Comparison of ENCODE assay signal across 8 cellular contexts in the genomic region with DNA sequence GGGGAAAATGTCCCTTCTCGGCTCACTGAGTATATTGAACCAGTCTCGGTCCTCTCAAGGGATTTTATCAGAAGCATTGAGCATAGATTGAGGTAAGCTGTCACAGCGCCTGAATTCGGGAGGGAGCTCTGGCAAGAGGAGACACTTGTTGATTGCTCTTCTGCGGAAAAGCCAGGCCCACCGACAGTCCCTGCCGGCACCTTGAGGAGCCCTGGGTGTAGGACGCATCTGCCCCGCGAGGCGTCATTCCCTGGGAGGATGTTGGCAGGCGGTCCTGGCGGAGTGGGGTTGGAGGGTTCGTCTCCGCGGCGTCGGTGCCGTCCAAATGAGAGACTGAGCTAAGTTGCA. TPM values are rescaled to one million over a fixed set of nuclear protein-coding genes. Genes with fewer than 3 reads are reported as not detected.
A peak's percentile ranks its signal among the peaks of the same experiment; 100 is the strongest.
DNase-seq lines count a peak whose midpoint lies in the region; ATAC-seq and TF ChIP-seq lines count a peak whose summit lies in the region.

No MANE protein-coding gene starts in this region.

- H3K4me3 ChIP-seq in GM23248 (peak overlapping the region; percentile 85), prostate gland (peak overlapping the region; percentile 90 to 93)

- no peak for TF ChIP-seq CTCF in prostate gland (IDR thresholded peaks at IDR 0.05)

- intact Hi-C loops in prostate gland (cut with DNase I): no loop called here

- WGBS in GM23248 (ENCODE audit: low coverage in 1 of 2, low lambda C conversion rate in 2 of 2, missing lambda C conversion rate in 2 of 2), 2 experiments: 0 to 1% methylated on average over 19 of the region's 19 CpGs
- WGBS in prostate gland: under 1% methylated on average over 19 of the region's 19 CpGs

- peak overlapping the region; percentile 87 for H3K9ac ChIP-seq in GM23248

- H3K79me2 ChIP-seq in GM23248 (ENCODE audit: insufficient read depth): peaks cover 54% of the 10 kb centered on the region

- TF ChIP-seq POLR2A in prostate gland (IDR thresholded peaks at IDR 0.05): no peak

- H3K36me3 ChIP-seq in GM23248 (ENCODE audit: low read depth) (no peaks in the 10 kb centered on the region), prostate gland (no peaks in the 10 kb centered on the region)

- H3F3A ChIP-seq in GM23248 (ENCODE audit: insufficient read depth): no peaks in the 10 kb centered on the region; the same call in 1 of the 2 replicates

- no peaks in the 10 kb centered on the region for H3K27me3 ChIP-seq in GM23248 (replicated peaks; ENCODE audit: insufficient read depth)
- no peaks in the 10 kb centered on the region for H3K27me3 ChIP-seq in prostate gland (replicated peaks; ENCODE audit: insufficient read depth)

- peak overlapping the region; percentile 99 for H2AFZ ChIP-seq in GM23248

- peak overlapping the region; percentile 65 for H3K27ac ChIP-seq in GM23248
- peak overlapping the region; percentile 93 to 94 for H3K27ac ChIP-seq in prostate gland

- peak; percentile 4 for ATAC-seq in SK-N-SH treated with all-trans-retinoic acid at 6 μM for 48 hours
- ATAC-seq in GM18519 (IDR thresholded peaks at IDR 0.05; ENCODE audit: low FRiP score, unreplicated experiment): no peak
- ATAC-seq in GM21528 (IDR thresholded peaks at IDR 0.05; ENCODE audit: low FRiP score, unreplicated experiment): no peak

- in situ Hi-C loops in GM23248 (cut with MboI): no loop called here

- H3K4me1 ChIP-seq in GM23248 (ENCODE audit: insufficient read depth) (peaks cover 22% of the 10 kb centered on the region), prostate gland (replicated peaks) (peaks cover 9% of the 10 kb centered on the region)

- DNase-seq in AG08395 (ENCODE audit: low spot score) (peak; percentile 53), GM23248 (peak; percentile 80), astrocyte of the hippocampus (ENCODE audit: low read depth, low spot score) (peak; percentile 55), hepatic stellate cell (ENCODE audit: low spot score) (peak; percentile 47), prostate gland (ENCODE audit: low spot score) (peak; percentile 25)

- H3K9me3 ChIP-seq in GM23248 (ENCODE audit: low read depth) (no peaks in the 10 kb centered on the region), prostate gland (no peaks in the 10 kb centered on the region)

- peak overlapping the region; percentile 92 for H3K4me2 ChIP-seq in GM23248 (ENCODE audit: unreplicated experiment)

- no peaks in the 10 kb centered on the region for H4K20me1 ChIP-seq in GM23248 (ENCODE audit: insufficient read depth)

- H3K9me2 ChIP-seq in GM23248 (ENCODE audit: insufficient read depth): no peaks in the 10 kb centered on the region

TF ChIP-seq in SK-N-SH treated with all-trans-retinoic acid at 6 μM for 48 hours, 23 proteins besides CTCF, POLR2A, EP300 and RAD21:
- TF ChIP-seq, protein P1, sequence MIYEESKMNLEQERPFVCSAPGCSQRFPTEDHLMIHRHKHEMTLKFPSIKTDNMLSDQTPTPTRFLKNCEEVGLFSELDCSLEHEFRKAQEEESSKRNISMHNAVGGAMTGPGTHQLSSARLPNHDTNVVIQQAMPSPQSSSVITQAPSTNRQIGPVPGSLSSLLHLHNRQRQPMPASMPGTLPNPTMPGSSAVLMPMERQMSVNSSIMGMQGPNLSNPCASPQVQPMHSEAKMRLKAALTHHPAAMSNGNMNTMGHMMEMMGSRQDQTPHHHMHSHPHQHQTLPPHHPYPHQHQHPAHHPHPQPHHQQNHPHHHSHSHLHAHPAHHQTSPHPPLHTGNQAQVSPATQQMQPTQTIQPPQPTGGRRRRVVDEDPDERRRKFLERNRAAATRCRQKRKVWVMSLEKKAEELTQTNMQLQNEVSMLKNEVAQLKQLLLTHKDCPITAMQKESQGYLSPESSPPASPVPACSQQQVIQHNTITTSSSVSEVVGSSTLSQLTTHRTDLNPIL (CRISPR knock-in tag; IDR thresholded peaks at IDR 0.05; ENCODE audit: low read depth): no peak
- TF ChIP-seq, protein P2, sequence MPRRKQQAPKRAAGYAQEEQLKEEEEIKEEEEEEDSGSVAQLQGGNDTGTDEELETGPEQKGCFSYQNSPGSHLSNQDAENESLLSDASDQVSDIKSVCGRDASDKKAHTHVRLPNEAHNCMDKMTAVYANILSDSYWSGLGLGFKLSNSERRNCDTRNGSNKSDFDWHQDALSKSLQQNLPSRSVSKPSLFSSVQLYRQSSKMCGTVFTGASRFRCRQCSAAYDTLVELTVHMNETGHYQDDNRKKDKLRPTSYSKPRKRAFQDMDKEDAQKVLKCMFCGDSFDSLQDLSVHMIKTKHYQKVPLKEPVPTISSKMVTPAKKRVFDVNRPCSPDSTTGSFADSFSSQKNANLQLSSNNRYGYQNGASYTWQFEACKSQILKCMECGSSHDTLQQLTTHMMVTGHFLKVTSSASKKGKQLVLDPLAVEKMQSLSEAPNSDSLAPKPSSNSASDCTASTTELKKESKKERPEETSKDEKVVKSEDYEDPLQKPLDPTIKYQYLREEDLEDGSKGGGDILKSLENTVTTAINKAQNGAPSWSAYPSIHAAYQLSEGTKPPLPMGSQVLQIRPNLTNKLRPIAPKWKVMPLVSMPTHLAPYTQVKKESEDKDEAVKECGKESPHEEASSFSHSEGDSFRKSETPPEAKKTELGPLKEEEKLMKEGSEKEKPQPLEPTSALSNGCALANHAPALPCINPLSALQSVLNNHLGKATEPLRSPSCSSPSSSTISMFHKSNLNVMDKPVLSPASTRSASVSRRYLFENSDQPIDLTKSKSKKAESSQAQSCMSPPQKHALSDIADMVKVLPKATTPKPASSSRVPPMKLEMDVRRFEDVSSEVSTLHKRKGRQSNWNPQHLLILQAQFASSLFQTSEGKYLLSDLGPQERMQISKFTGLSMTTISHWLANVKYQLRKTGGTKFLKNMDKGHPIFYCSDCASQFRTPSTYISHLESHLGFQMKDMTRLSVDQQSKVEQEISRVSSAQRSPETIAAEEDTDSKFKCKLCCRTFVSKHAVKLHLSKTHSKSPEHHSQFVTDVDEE (CRISPR knock-in tag; IDR thresholded peaks at IDR 0.05): no peak
- TF ChIP-seq CSDC2 (CRISPR knock-in tag; IDR thresholded peaks at IDR 0.05): no peak
- no peak for TF ChIP-seq OSR1 (CRISPR knock-in tag; IDR thresholded peaks at IDR 0.05)
- no peak for TF ChIP-seq TOX (CRISPR knock-in tag; IDR thresholded peaks at IDR 0.05; ENCODE audit: borderline replicate concordance)
- TF ChIP-seq ESRRG (CRISPR knock-in tag; IDR thresholded peaks at IDR 0.05): no peak
- no peak for TF ChIP-seq ZNF8 (CRISPR knock-in tag; IDR thresholded peaks at IDR 0.05)
- no peak for TF ChIP-seq GLIS3 (CRISPR knock-in tag; IDR thresholded peaks at IDR 0.05)
- no peak for TF ChIP-seq ZFP3 (CRISPR knock-in tag; IDR thresholded peaks at IDR 0.05)
- no peak for TF ChIP-seq ZC3H10 (CRISPR knock-in tag; IDR thresholded peaks at IDR 0.05)
TF ChIP-seq in SK-N-SH treated with all-trans-retinoic acid at 6 μM for 48 hours: peak in this region for 0.

RNA-seq across cellular contexts. Expression of a gene that starts 0.8 kb away (rescaled TPM):
- total RNA-seq in GM23248 (2014; rRNA removed; shearing (Covaris generic)): 48.4 and 59.6 TPM in 2 replicates
- 56.5 and 59.9 TPM in 2 replicates for polyA plus RNA-seq in GM23248 (2016; fragmentation: Nextera tagmentation; extraction: Ambion mirVana)
- total RNA-seq in prostate gland: 10 to 100 TPM; 55.6 to 89.2 TPM

RNA-seq across cellular contexts. Expression of a gene that starts 4.4 kb away (rescaled TPM):
- 11.1 and 15.6 TPM in 2 replicates for total RNA-seq in GM23248 (2014; rRNA removed; shearing (Covaris generic))
- polyA plus RNA-seq in GM23248 (2016; fragmentation: Nextera tagmentation; extraction: Ambion mirVana): 6.0 and 6.5 TPM in 2 replicates
- total RNA-seq in prostate gland: 10 to 100 TPM; 19.1 to 27.2 TPM

Comparison
In these comparisons a context has a peak if more than half of its experiments do, and no peak if none do; other contexts are left out.
1. DNase-seq: peak in every context shown above with its lines; median percentile 80 in GM23248; 55 in astrocyte of the hippocampus; 53 in AG08395; 47 in hepatic stellate cell; 25 in prostate gland.